Comparison of ENCODE assay signal across 8 cellular contexts in genomic region chr4:139453371-139454110, GRCh38. TPM values are rescaled to one million over a fixed set of nuclear protein-coding genes. Genes with fewer than 3 reads are reported as not detected.
A peak's percentile ranks its signal among the peaks of the same experiment; 100 is the strongest.
DNase-seq lines count a peak whose midpoint lies in the region; ATAC-seq and TF ChIP-seq lines count a peak whose summit lies in the region.

No MANE protein-coding gene starts in this region.

- H3K4me3 ChIP-seq in BJ (ENCODE audit: low read depth, low read length) (peak overlapping the region; percentile 85), kidney epithelial cell (ENCODE audit: low read depth, low read length) (peak overlapping the region; percentile 67)

- no peaks in the 10 kb centered on the region for H3K27me3 Mint-ChIP-seq in chondrocyte (ENCODE audit: low read depth)

- H3K9me3 Mint-ChIP-seq in chondrocyte (ENCODE audit: low read depth): no peaks in the 10 kb centered on the region

- POLR2A ChIA-PET in BJ (lab: Charles Lee): interaction anchor here (0.5 kb wide), 1 partner anchor 105 kb away, joined by 3 read pairs; no protein-coding TSS in a partner anchor

- peaks cover 53% of the 10 kb centered on the region for H3K4me1 Mint-ChIP-seq in chondrocyte (ENCODE audit: low read depth)

- H3K36me3 ChIP-seq in BJ (ENCODE audit: control insufficient read depth, insufficient read depth, low read length) (no peaks in the 10 kb centered on the region), kidney epithelial cell (ENCODE audit: control insufficient read depth, insufficient read depth, low read length) (no peaks in the 10 kb centered on the region)

- H3K27me3 ChIP-seq in BJ (ENCODE audit: control insufficient read depth, insufficient read depth, low read length): no peaks in the 10 kb centered on the region
- H3K27me3 ChIP-seq in kidney epithelial cell (ENCODE audit: control insufficient read depth, insufficient read depth, low read length): no peaks in the 10 kb centered on the region

- CTCF ChIA-PET in BJ (lab: Yijun Ruan, JAX): interaction anchor here (1.0 to 2.3 kb wide), 3 partner anchors 9 to 47 kb away, joined by 4 read pairs; no protein-coding TSS in a partner anchor

- H3K4me3 Mint-ChIP-seq in chondrocyte (ENCODE audit: unreplicated experiment): peak overlapping the region; percentile 97

- DNase-seq in BJ (ENCODE audit: low read depth) (peak; percentile 87), GM19238 (ENCODE audit: insufficient read length, low spot score) (peak; percentile 87), NCI-H460 (ENCODE audit: extremely low read depth, low read depth) (peak; percentile 92), chondrocyte (ENCODE audit: low spot score) (peak; percentile 100), kidney epithelial cell (ENCODE audit: low read depth) (peak; percentile 87)
- peak; percentile 91 to 92 for DNase-seq in activated CD4-positive, alpha-beta T cell treated with anti-CD3 and anti-CD28 coated beads for 24 hours (ENCODE audit: low read depth in 2 of 2)
- peak; percentile 98 for DNase-seq in stimulated activated CD4-positive, alpha-beta T cell treated with anti-CD3 and anti-CD28 coated beads, Interleukin-15, amount 100 ng/mL, for 24 hours

- TF ChIP-seq CTCF in BJ (IDR thresholded peaks at IDR 0.05; ENCODE audit: insufficient read depth, low read depth, low read length): peak; percentile 17; the same call in 1 of the 2 replicates
- peak; percentile 70 for TF ChIP-seq CTCF in chondrocyte (IDR thresholded peaks at IDR 0.05)
- no peak for TF ChIP-seq CTCF in kidney epithelial cell (IDR thresholded peaks at IDR 0.05; ENCODE audit: insufficient read depth, low read length, poor library complexity, severe bottlenecking)

- H3K36me3 Mint-ChIP-seq in chondrocyte (ENCODE audit: low read depth): no peaks in the 10 kb centered on the region

- ATAC-seq in HG03439 (IDR thresholded peaks at IDR 0.05; ENCODE audit: unreplicated experiment): peak; percentile 91

- peak overlapping the region; percentile 99 for H3K27ac Mint-ChIP-seq in chondrocyte (ENCODE audit: unreplicated experiment)

RNA-seq across cellular contexts. Expression of gene RAB33B, which starts 0.4 kb away (rescaled TPM):
- 4.0 and 6.2 TPM in 2 replicates for polyA plus RNA-seq in BJ (2011; rRNA removed)
- polyA minus RNA-seq in BJ (2011; rRNA and poly(A)+ RNA removed): 5.2 and 5.9 TPM in 2 replicates
- total RNA-seq in NCI-H460 (2014; rRNA removed; shearing (Covaris generic)): 8.1 and 9.7 TPM in 2 replicates
- polyA plus RNA-seq in NCI-H460 (2014; cell fraction: nucleus; rRNA removed): 1.8 and 10.7 TPM in 2 replicates
- total RNA-seq in chondrocyte (12.4 to 14.2 TPM (median 13.8 TPM) in 3 replicates), kidney epithelial cell (9.3 and 9.6 TPM in 2 replicates)

Comparison
In these comparisons a context has a peak if more than half of its experiments do, and no peak if none do; other contexts are left out.
1. Peak in every context shown above with its lines: DNase-seq, ATAC-seq and H3K4me3 ChIP-seq.